9 cellular contexts compared by ENCODE assay signal in genomic region chr13:59750860-59751259, GRCh38.
DNase-seq lines count a peak whose midpoint lies in the region; ATAC-seq, FAIRE-seq and TF ChIP-seq lines count a peak whose summit lies in the region.
"Had no signal": no experiment of that assay in that cellular context is flagged by ENCODE, and none has a peak within 500 bp of the region (broad histone marks: within the 10 kb centered on the region; RNA-seq: fewer than 3 reads in every experiment).

No MANE protein-coding gene starts in this region.

- H3K36me3 ChIP-seq in NT2/D1 (ENCODE audit: insufficient read depth, insufficient read length, low read length), result no peaks in the 10 kb centered on the region
- H3K36me3 ChIP-seq in right lobe of liver, result no peaks in the 10 kb centered on the region
- H3K36me3 ChIP-seq: WERI-Rb-1 had no signal

- no peak for ATAC-seq in GM21526 (IDR thresholded peaks at IDR 0.05; ENCODE audit: low FRiP score, unreplicated experiment)
- no peak for ATAC-seq in right lobe of liver

- FAIRE-seq in GM19239 (lab: Jason Lieb, UNC), result no peak

- H3K27me3 ChIP-seq in NT2/D1 (ENCODE audit: insufficient read depth, insufficient read length) (no peaks in the 10 kb centered on the region), right lobe of liver (no peaks in the 10 kb centered on the region)

- H3K4me1 ChIP-seq in NT2/D1 (ENCODE audit: insufficient read depth, insufficient read length) (no peaks in the 10 kb centered on the region), right lobe of liver (no peaks in the 10 kb centered on the region)

- 30% methylated on average over 4 of the region's 7 CpGs for WGBS in right lobe of liver (ENCODE audit: insufficient coverage, low coverage, low lambda C conversion rate, missing lambda C conversion rate)

- TF ChIP-seq POLR2A in right lobe of liver (IDR thresholded peaks at IDR 0.05), result no peak

- intact Hi-C loops in right lobe of liver (cut with DNase I), result no loop called here

- TF ChIP-seq CTCF in neural crest cell (conservative IDR thresholded peaks at IDR 0.05), result no peak
- no peak for TF ChIP-seq CTCF in right lobe of liver (IDR thresholded peaks at IDR 0.05)

- no peak overlapping the region for H3K9ac ChIP-seq in NT2/D1 (ENCODE audit: insufficient read length, low read depth)

- H3K27me3 Mint-ChIP-seq in neural crest cell (ENCODE audit: low read depth), result no peaks in the 10 kb centered on the region

- peak overlapping the region; percentile 60 for H3K27ac Mint-ChIP-seq in neural crest cell (ENCODE audit: unreplicated experiment)

- H3K4me1 Mint-ChIP-seq in neural crest cell, result peaks cover 22% of the 10 kb centered on the region

- H3K9me3 ChIP-seq in NT2/D1 (ENCODE audit: insufficient read depth, low read length), result no peaks in the 10 kb centered on the region
- H3K9me3 ChIP-seq in right lobe of liver, result no peaks in the 10 kb centered on the region

- H3K27ac ChIP-seq in right lobe of liver, result no peak overlapping the region
- H3K27ac ChIP-seq: WERI-Rb-1 had no signal

- DNase-seq in DMS 273 (lab: John Stamatoyannopoulos, UW; ENCODE audit: unreplicated experiment) (peak; percentile 90), NT2/D1 (ENCODE audit: low read depth, low spot score) (peak; percentile 60), fibroblast of peridontal ligament (ENCODE audit: extremely low read depth) (peak; percentile 89), neural crest cell (ENCODE audit: low read depth, low spot score) (peak; percentile 52), right lobe of liver (no peak), HT-29 (ENCODE audit: low spot score) (no peak), GM19239 (ENCODE audit: insufficient read length, low spot score) (no peak)
- DNase-seq: WERI-Rb-1 had no signal

- H3K36me3 Mint-ChIP-seq in neural crest cell (ENCODE audit: low read depth), result no peaks in the 10 kb centered on the region

- peak overlapping the region; percentile 45 for H3K4me3 Mint-ChIP-seq in neural crest cell

- no peaks in the 10 kb centered on the region for H3K9me3 Mint-ChIP-seq in neural crest cell

- H3K4me3 ChIP-seq in NT2/D1 (ENCODE audit: insufficient read length, low read depth) (no peak overlapping the region), right lobe of liver (no peak overlapping the region)

Comparison
In these comparisons a context has a peak if more than half of its experiments do, and no peak if none do; other contexts are left out.
1. DNase-seq: peak in DMS 273 (single experiment), NT2/D1 (single experiment), fibroblast of peridontal ligament (single experiment) and neural crest cell (single experiment); none in right lobe of liver (0 of 3), HT-29 (single experiment) and GM19239 (single experiment).